8 cellular contexts compared by ENCODE assay signal in genomic region chr6:11229267-11230043, GRCh38. TPM values are rescaled to one million over a fixed set of nuclear protein-coding genes. Genes with fewer than 3 reads are reported as not detected.
DNase-seq lines count a peak whose midpoint lies in the region; ATAC-seq lines count a peak whose summit lies in the region.

No MANE protein-coding gene starts in this region.

- peak overlapping the region; percentile 3 to 56 (median 13) for H3K4me3 ChIP-seq in skin epidermis

- ATAC-seq in HG03139 (IDR thresholded peaks at IDR 0.05; ENCODE audit: unreplicated experiment) (no peak), GM21515 (IDR thresholded peaks at IDR 0.05; ENCODE audit: unreplicated experiment) (no peak), GM21390 (IDR thresholded peaks at IDR 0.05; ENCODE audit: unreplicated experiment) (no peak)

- DNase-seq in HT-29 (ENCODE audit: low spot score) (peak; percentile 83), astrocyte of the hippocampus (ENCODE audit: low read depth, low spot score) (peak; percentile 80), iris pigment epithelial cell (ENCODE audit: low read depth) (peak; percentile 47), superior temporal gyrus (ENCODE audit: extremely low spot score) (no peak)

- H3K27ac ChIP-seq in skin epidermis, result peak overlapping the region in 14 of 21 experiments; percentile 26 to 87 (median 59)

RNA-seq across cellular contexts. Expression of gene NEDD9, which starts 3.0 kb away (rescaled TPM):
- total RNA-seq in HT-29 (2014; rRNA removed; shearing (Covaris generic)), result 35.4 and 36.4 TPM in 2 replicates
